24 cellular contexts compared by ENCODE assay signal in genomic region chr1:71908313-71908712, GRCh38.
DNase-seq lines count a peak whose midpoint lies in the region; ATAC-seq and TF ChIP-seq lines count a peak whose summit lies in the region.
"Had no signal": no experiment of that assay in that cellular context is flagged by ENCODE, and none has a peak within 500 bp of the region (broad histone marks: within the 10 kb centered on the region; RNA-seq: fewer than 3 reads in every experiment).

No MANE protein-coding gene starts in this region.

- no peaks in the 10 kb centered on the region for H4K20me1 ChIP-seq in neural progenitor cell (ENCODE audit: low read depth)

- H3K27me3 Mint-ChIP-seq in neural progenitor cell (ENCODE audit: insufficient read depth, low read depth): no peaks in the 10 kb centered on the region
- H3K27me3 Mint-ChIP-seq: activated CD4-positive, alpha-beta T cell treated with anti-CD3 and anti-CD28 coated beads for 36 hours; activated naive CD8-positive, alpha-beta T cell treated with anti-CD3 and anti-CD28 coated beads, Interleukin-2, amount 50 U/mL, for 24 hours; activated T-cell treated with anti-CD3 and anti-CD28 coated beads, Interleukin-2, amount 50 U/mL, for 24 hours had no signal

- no peaks in the 10 kb centered on the region for H3K79me2 ChIP-seq in neural progenitor cell (ENCODE audit: low read depth)

- peaks cover 12% of the 10 kb centered on the region for H3K4me1 Mint-ChIP-seq in neural progenitor cell
- H3K4me1 Mint-ChIP-seq: activated CD4-positive, alpha-beta T cell treated with anti-CD3 and anti-CD28 coated beads for 36 hours; activated naive CD8-positive, alpha-beta T cell treated with anti-CD3 and anti-CD28 coated beads, Interleukin-2, amount 50 U/mL, for 24 hours had no signal

- in situ Hi-C loops in astrocyte of the spinal cord (cut with HindIII; ENCODE audit: low sequenced_read_pairs): no loop called here

- TF ChIP-seq CTCF in AG10803 (conservative IDR thresholded peaks at IDR 0.05; ENCODE audit: low read length) (no peak), astrocyte of the spinal cord (IDR thresholded peaks at IDR 0.05; ENCODE audit: low read depth, low read length) (no peak), neural progenitor cell (IDR thresholded peaks at IDR 0.05) (no peak)

- H3K27ac ChIP-seq in neural progenitor cell (peak overlapping the region; percentile 23), aorta (ENCODE audit: low read depth in 1 of 2, low read length in 2 of 2) (no peak overlapping the region)
- H3K27ac ChIP-seq: KMS-11, vagina had no signal

- H3K9ac ChIP-seq in neural progenitor cell: no peak overlapping the region
- H3K9ac ChIP-seq: KMS-11 had no signal

- no peak overlapping the region for H3K27ac Mint-ChIP-seq in neural progenitor cell
- H3K27ac Mint-ChIP-seq: activated CD4-positive, alpha-beta T cell treated with anti-CD3 and anti-CD28 coated beads for 36 hours; activated naive CD8-positive, alpha-beta T cell treated with anti-CD3 and anti-CD28 coated beads, Interleukin-2, amount 50 U/mL, for 24 hours; activated T-cell treated with anti-CD3 and anti-CD28 coated beads, Interleukin-2, amount 50 U/mL, for 24 hours; endodermal cell; T-helper 1 cell treated with Interleukin-12 subunit alpha and Interleukin-12 subunit beta and Interleukin-4 antibody, amounts not matched to agents 30 μg/mL and 1 μg/mL, for 36 hours had no signal

- DNase-seq in AG10803 (ENCODE audit: low read depth) (peak; percentile 8), NCI-H128 (lab: John Stamatoyannopoulos, UW; ENCODE audit: unreplicated experiment) (peak; percentile 23), astrocyte of the spinal cord (ENCODE audit: low read depth, low spot score) (peak; percentile 15), neural progenitor cell (ENCODE audit: low spot score) (no peak), DMS153 (lab: John Stamatoyannopoulos, UW) (no peak), aorta (no peak)
- DNase-seq: activated CD4-positive, alpha-beta T cell treated with anti-CD3 and anti-CD28 coated beads for 36 hours; activated gamma-delta T cell treated with Interleukin-2 at 50 U/mL for 16 hours; activated naive CD8-positive, alpha-beta T cell treated with anti-CD3 and anti-CD28 coated beads, Interleukin-2, amount 50 U/mL, for 24 hours; activated T-cell treated with anti-CD3 and anti-CD28 coated beads, Interleukin-2, amount 50 U/mL, for 24 hours; C1 segment of cervical spinal cord; cortex of kidney; EL; endodermal cell; esophagus squamous epithelium; mesenchymal stem cell; NCI-H1436 treated with DMSO at 0.1 percent for 48 hours; NCI-H2227 treated with DMSO at 0.1 percent for 48 hours; retina had no signal

- no peaks in the 10 kb centered on the region for H3F3A ChIP-seq in neural progenitor cell (ENCODE audit: low read depth)

- no peak for ATAC-seq in aorta (ENCODE audit: low FRiP score)
- no peak for ATAC-seq in HG03280 (IDR thresholded peaks at IDR 0.05; ENCODE audit: unreplicated experiment)
- ATAC-seq in HG02678 (IDR thresholded peaks at IDR 0.05; ENCODE audit: unreplicated experiment): no peak
- ATAC-seq: activated CD4-positive, alpha-beta T cell treated with anti-CD3 and anti-CD28 coated beads for 36 hours; activated naive CD8-positive, alpha-beta T cell treated with anti-CD3 and anti-CD28 coated beads, Interleukin-2, amount 50 U/mL, for 24 hours had no signal

- H3K9me3 ChIP-seq in neural progenitor cell (ENCODE audit: low read depth) (no peaks in the 10 kb centered on the region), aorta (ENCODE audit: control insufficient read depth, low read length) (no peaks in the 10 kb centered on the region)
- H3K9me3 ChIP-seq: esophagus squamous epithelium, vagina had no signal

- intact Hi-C loops in aorta (cut with DNase I): no loop called here

- H2AFZ ChIP-seq in neural progenitor cell (replicated peaks): peak overlapping the region; percentile 56

- H3K4me2 ChIP-seq in neural progenitor cell: peak overlapping the region; percentile 43
- H3K4me2 ChIP-seq: KMS-11 had no signal

- H3K4me1 ChIP-seq in neural progenitor cell (peaks cover 16% of the 10 kb centered on the region), aorta (ENCODE audit: control insufficient read depth in 1 of 2, insufficient read depth in 2 of 2, low read length in 2 of 2) (no peaks in the 10 kb centered on the region)
- H3K4me1 ChIP-seq: esophagus squamous epithelium, vagina had no signal

- H3K36me3 ChIP-seq in neural progenitor cell: no peaks in the 10 kb centered on the region
- H3K36me3 ChIP-seq in aorta (ENCODE audit: control insufficient read depth in 1 of 2, insufficient read depth in 2 of 2, low read length in 1 of 2): no peaks in the 10 kb centered on the region
- H3K36me3 ChIP-seq: esophagus squamous epithelium, vagina had no signal

- H3K4me3 Mint-ChIP-seq in neural progenitor cell: no peak overlapping the region
- H3K4me3 Mint-ChIP-seq: activated CD4-positive, alpha-beta T cell treated with anti-CD3 and anti-CD28 coated beads for 36 hours; activated naive CD8-positive, alpha-beta T cell treated with anti-CD3 and anti-CD28 coated beads, Interleukin-2, amount 50 U/mL, for 24 hours; activated T-cell treated with anti-CD3 and anti-CD28 coated beads, Interleukin-2, amount 50 U/mL, for 24 hours; endodermal cell; T-helper 1 cell treated with Interleukin-12 subunit alpha and Interleukin-12 subunit beta and Interleukin-4 antibody, amounts not matched to agents 30 μg/mL and 1 μg/mL, for 36 hours had no signal

- H3K4me3 ChIP-seq in AG10803 (ENCODE audit: low read length) (no peak overlapping the region), astrocyte of the spinal cord (ENCODE audit: low read depth, low read length) (no peak overlapping the region), neural progenitor cell (no peak overlapping the region), aorta (ENCODE audit: low read length in 2 of 2) (no peak overlapping the region)
- H3K4me3 ChIP-seq: esophagus squamous epithelium, vagina had no signal

- H3K36me3 Mint-ChIP-seq in neural progenitor cell: no peaks in the 10 kb centered on the region

- H3K27me3 ChIP-seq in neural progenitor cell (no peaks in the 10 kb centered on the region), aorta (ENCODE audit: control insufficient read depth in 1 of 2, insufficient read depth in 2 of 2, low read length in 1 of 2) (no peaks in the 10 kb centered on the region)
- H3K27me3 ChIP-seq: esophagus squamous epithelium, vagina had no signal

- 7% methylated on average over 1 of the region's 1 CpG for WGBS in aorta, 2 donors

- no peaks in the 10 kb centered on the region for H3K9me3 Mint-ChIP-seq in neural progenitor cell
- H3K9me3 Mint-ChIP-seq: endodermal cell had no signal

Comparison
In these comparisons a context has a peak if more than half of its experiments do, and no peak if none do; other contexts are left out.
1. DNase-seq: peak in AG10803 (single experiment), NCI-H128 (single experiment) and astrocyte of the spinal cord (single experiment); none in neural progenitor cell (single experiment), DMS153 (single experiment) and aorta (0 of 2).